In genomic region chr9:100354121-100354800, GRCh38 we compare ENCODE assay signal across 1 cellular context.
TF ChIP-seq lines count a peak whose summit lies in the region.

No MANE protein-coding gene starts in this region.

TF ChIP-seq in H1, 55 proteins besides CTCF, POLR2A, EP300 and RAD21:
- TF ChIP-seq SRF (IDR thresholded peaks at IDR 0.05; ENCODE audit: low read depth, low read length) = no peak
- no peak for TF ChIP-seq POLR2AphosphoS5 (IDR thresholded peaks at IDR 0.05; ENCODE audit: low read depth, low read length)
- TF ChIP-seq TBP (IDR thresholded peaks at IDR 0.05; ENCODE audit: low read depth, low read length) = no peak
- TF ChIP-seq KDM4A (IDR thresholded peaks at IDR 0.05; ENCODE audit: low read depth, low read length, severe bottlenecking) = no peak
- TF ChIP-seq EGR1 (IDR thresholded peaks at IDR 0.05; ENCODE audit: borderline replicate concordance, low read depth, low read length) = no peak
TF ChIP-seq in H1: peak in this region for 0.
